In the genomic region with DNA sequence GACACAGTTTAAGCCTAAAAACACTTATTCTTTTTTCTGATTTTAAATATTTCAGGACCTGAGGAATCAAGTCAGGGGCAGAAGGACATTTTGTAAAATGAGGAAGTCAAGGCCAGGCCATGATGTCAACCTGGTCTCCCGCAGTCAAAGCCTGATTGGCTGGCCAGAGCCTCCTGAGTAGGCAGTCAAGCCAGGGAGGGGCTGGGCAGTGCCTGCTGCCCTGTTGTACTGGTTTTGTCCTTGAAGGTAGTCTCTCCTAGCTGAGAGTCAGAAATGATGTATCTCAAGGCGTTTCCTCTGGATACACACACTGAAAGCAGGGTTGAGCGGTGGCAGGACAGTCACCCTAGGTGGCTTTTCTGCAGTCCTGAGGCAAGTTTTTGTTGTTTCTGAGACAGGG, we compare ENCODE assay signal across 11 cellular contexts. TPM values are rescaled to one million over a fixed set of nuclear protein-coding genes. Genes with fewer than 3 reads are reported as not detected.
DNase-seq lines count a peak whose midpoint lies in the region; ATAC-seq and TF ChIP-seq lines count a peak whose summit lies in the region.
"Had no signal": no experiment of that assay in that cellular context is flagged by ENCODE, and none has a peak within 500 bp of the region (broad histone marks: within the 10 kb centered on the region; RNA-seq: fewer than 3 reads in every experiment).

No MANE protein-coding gene starts in this region.

- intact Hi-C loops in left colon (cut with DNase I, micrococcal nuclease): no loop called here
- intact Hi-C loops in prostate gland (cut with DNase I): no loop called here

- ATAC-seq in left colon: peak; percentile 36

- H3K9ac ChIP-seq in SK-N-MC (ENCODE audit: insufficient read length): no peak overlapping the region

- peaks cover 10% of the 10 kb centered on the region for H3K4me1 ChIP-seq in prostate gland (replicated peaks)

- H3K9me3 ChIP-seq in SK-N-MC (ENCODE audit: low read depth, low read length): no peaks in the 10 kb centered on the region
- H3K9me3 ChIP-seq in prostate gland: no peaks in the 10 kb centered on the region

- H3K27ac ChIP-seq in SK-N-MC: peak overlapping the region; percentile 60
- H3K27ac ChIP-seq in prostate gland: peak overlapping the region in 1 of 2 donors; percentile 64

- no peaks in the 10 kb centered on the region for H3K27me3 ChIP-seq in prostate gland (replicated peaks; ENCODE audit: insufficient read depth)
- H3K27me3 ChIP-seq: dorsolateral prefrontal cortex had no signal

- no peak for TF ChIP-seq POLR2A in prostate gland (IDR thresholded peaks at IDR 0.05)

- WGBS in prostate gland: 98% methylated on average over 3 of the region's 3 CpGs

- TF ChIP-seq CTCF in prostate gland (IDR thresholded peaks at IDR 0.05): no peak

- H3K36me3 ChIP-seq in SK-N-MC (ENCODE audit: insufficient read depth, low read length): peaks cover 59% of the 10 kb centered on the region
- H3K36me3 ChIP-seq in prostate gland: peaks cover 10 to 14% of the 10 kb centered on the region in 2 donors

- no peak overlapping the region for H3K4me3 ChIP-seq in SK-N-MC
- H3K4me3 ChIP-seq in prostate gland: no peak overlapping the region
- H3K4me3 ChIP-seq: dorsolateral prefrontal cortex, smooth muscle cell had no signal

- DNase-seq in Kasumi-1 (lab: John Stamatoyannopoulos, UW) (peak; percentile 20 to 37), SK-N-MC (ENCODE audit: low read depth, low spot score) (no peak), left colon (no peak), nucleus accumbens (lab: John Stamatoyannopoulos, UW) (no peak), prostate gland (ENCODE audit: low spot score) (no peak)
- DNase-seq: activated naive CD8-positive, alpha-beta T cell treated with anti-CD3 and anti-CD28 coated beads, Interleukin-2, amount 10 ng/mL, durations not matched to agents 7 days and 5 days; nephron progenitor cell had no signal

RNA-seq across cellular contexts. Expression of a gene that starts 19.8 kb away (rescaled TPM):
- total RNA-seq in left colon: 100 to 1,000 TPM; 120 to 140 TPM
- total RNA-seq in prostate gland: 100 to 1,000 TPM; 206 to 242 TPM

RNA-seq across cellular contexts. Expression of a gene that starts 20.9 kb away (rescaled TPM):
- total RNA-seq in left colon: 10 to 100 TPM; 40.2 to 51.9 TPM
- total RNA-seq in prostate gland: 10 to 100 TPM; 21.4 to 26.3 TPM

RNA-seq across cellular contexts. Expression of a gene that starts 30.4 kb away (rescaled TPM):
- total RNA-seq in left colon: 1 to 10 TPM; 2.1 to 2.5 TPM
- 1 to 10 TPM; 4.2 to 7.4 TPM for total RNA-seq in prostate gland

RNA-seq across cellular contexts. Expression of a gene that starts 39.4 kb away (rescaled TPM):
- total RNA-seq in left colon (not detected), prostate gland (10 to 100 TPM in 1 of 2 donors, not detected in 1; 11.4 TPM)
- total RNA-seq: activated naive CD8-positive, alpha-beta T cell treated with anti-CD3 and anti-CD28 coated beads, Interleukin-2, amount 10 ng/mL, durations not matched to agents 7 days and 5 days; M059J; SK-MEL-5 had no signal

RNA-seq across cellular contexts. Expression of a gene that starts 39.9 kb away (rescaled TPM):
- total RNA-seq in left colon (10 to 100 TPM in 1 of 2 donors, 1 to 10 TPM in 1; 9.2 to 14.4 TPM), prostate gland (10 to 100 TPM; 12.5 to 36.6 TPM)

Comparison
In these comparisons a context has a peak if more than half of its experiments do, and no peak if none do; other contexts are left out.
1. DNase-seq: peak in Kasumi-1 (2 of 2); none in SK-N-MC (single experiment), left colon (0 of 2), nucleus accumbens (0 of 56) and prostate gland (single experiment).